ENCODE assay signal across 10 cellular contexts in genomic region chrX:45774961-45775360, GRCh38.
DNase-seq lines count a peak whose midpoint lies in the region; ATAC-seq and TF ChIP-seq lines count a peak whose summit lies in the region.
"Had no signal": no experiment of that assay in that cellular context is flagged by ENCODE, and none has a peak within 500 bp of the region (broad histone marks: within the 10 kb centered on the region; RNA-seq: fewer than 3 reads in every experiment).

No MANE protein-coding gene starts in this region.

- H3K36me3 Mint-ChIP-seq in activated T-helper 17 cell treated with anti-CD3 and anti-CD28 coated beads, Interleukin-2, amount 50 U/mL, for 72 hours (ENCODE audit: low read depth), result peaks cover 84% of the 10 kb centered on the region

- H3K27ac ChIP-seq in heart left ventricle (peak overlapping the region in 6 of 12 donors; percentile 13 to 42 (median 32)), uterus (peak overlapping the region; percentile 65 to 71), Peyer's patch (peak overlapping the region in 2 of 4 donors; percentile 15 to 22)

- H3K36me3 ChIP-seq in heart left ventricle, result no peaks in the 10 kb centered on the region
- no peaks in the 10 kb centered on the region for H3K36me3 ChIP-seq in uterus
- H3K36me3 ChIP-seq in Peyer's patch, result no peaks in the 10 kb centered on the region

- peak overlapping the region; percentile 62 for H3K4me3 Mint-ChIP-seq in activated T-helper 17 cell treated with anti-CD3 and anti-CD28 coated beads, Interleukin-2, amount 50 U/mL, for 72 hours
- H3K4me3 Mint-ChIP-seq: neural crest cell had no signal

- peak overlapping the region; percentile 51 for H3K27ac Mint-ChIP-seq in activated T-helper 17 cell treated with anti-CD3 and anti-CD28 coated beads, Interleukin-2, amount 50 U/mL, for 72 hours

- peak; percentile 8 for ATAC-seq in activated T-helper 17 cell treated with anti-CD3 and anti-CD28 coated beads, Interleukin-2, amount 50 U/mL, for 72 hours (replicated peaks)
- ATAC-seq in heart left ventricle, result peak in 3 of 4 donors; percentile 62 to 68 (median 63)

- H3K4me3 ChIP-seq in heart left ventricle (no peak overlapping the region), uterus (no peak overlapping the region), Peyer's patch (no peak overlapping the region)

- H3K9me3 ChIP-seq in heart left ventricle (no peaks in the 10 kb centered on the region), uterus (no peaks in the 10 kb centered on the region), Peyer's patch (no peaks in the 10 kb centered on the region)

- H3K4me1 Mint-ChIP-seq in activated T-helper 17 cell treated with anti-CD3 and anti-CD28 coated beads, Interleukin-2, amount 50 U/mL, for 72 hours, result peaks cover 47% of the 10 kb centered on the region

- WGBS in heart left ventricle, 4 donors, result 45 to 68% (median 61%) methylated on average over 4 to 5 of the region's 5 CpGs

- DNase-seq in stimulated activated CD4-positive, alpha-beta T cell treated with anti-CD3 and anti-CD28 coated beads, Interleukin-12 subunit alpha, Interleukin-12 subunit beta, amount 100 ng/mL, for 4 hours, result peak; percentile 28
- no peak for DNase-seq in stimulated activated CD4-positive, alpha-beta T cell treated with anti-CD3 and anti-CD28 coated beads, Interleukin-1b, Interleukin-23, amount 100 ng/mL, for 48 hours
- peak in 2 of 5 donors; percentile 19 to 41 for DNase-seq in heart left ventricle
- peak; percentile 70 to 83 for DNase-seq in uterus
- DNase-seq in Peyer's patch, result no peak
- no peak for DNase-seq in KG1 (lab: John Stamatoyannopoulos, UW)
- DNase-seq in activated gamma-delta T cell (lab: John Stamatoyannopoulos, UW), result no peak
- DNase-seq: NCI-H446 treated with DMSO at 0.1 percent for 48 hours had no signal

- peaks cover 0 to 28% (median 5%) of the 10 kb centered on the region in 12 donors for H3K4me1 ChIP-seq in heart left ventricle
- no peaks in the 10 kb centered on the region for H3K4me1 ChIP-seq in uterus
- H3K4me1 ChIP-seq in Peyer's patch, result peaks cover 0 to 7% (median 0%) of the 10 kb centered on the region in 4 donors

- intact Hi-C loops in heart left ventricle (cut with DNase I) (loop anchor here in 1 of 10 donors (10.0 kb wide), 1 partner anchor 60 kb away; no protein-coding TSS in a partner anchor), uterus (cut with DNase I; ENCODE audit: low total_unique reads) (no loop called here)

- H3K27me3 ChIP-seq in heart left ventricle, result peaks cover 0 to 16% (median 0%) of the 10 kb centered on the region in 9 donors
- H3K27me3 ChIP-seq in uterus, result no peaks in the 10 kb centered on the region
- H3K27me3 ChIP-seq in Peyer's patch, result no peaks in the 10 kb centered on the region

- H3K27me3 Mint-ChIP-seq in activated T-helper 17 cell treated with anti-CD3 and anti-CD28 coated beads, Interleukin-2, amount 50 U/mL, for 72 hours, result no peaks in the 10 kb centered on the region

- TF ChIP-seq CTCF in heart left ventricle (IDR thresholded peaks at IDR 0.05), result no peak
- peak in 1 of 4 experiments; percentile 3 for TF ChIP-seq CTCF in uterus (IDR thresholded peaks at IDR 0.05)
- no peak for TF ChIP-seq CTCF in Peyer's patch (IDR thresholded peaks at IDR 0.05)

- H3K9me3 Mint-ChIP-seq in activated T-helper 17 cell treated with anti-CD3 and anti-CD28 coated beads, Interleukin-2, amount 50 U/mL, for 72 hours, result peaks cover 5% of the 10 kb centered on the region
- H3K9me3 Mint-ChIP-seq: neural crest cell had no signal

- TF ChIP-seq POLR2A in heart left ventricle (IDR thresholded peaks at IDR 0.05), result no peak
- TF ChIP-seq POLR2A in uterus (IDR thresholded peaks at IDR 0.05), result no peak
- TF ChIP-seq POLR2A in Peyer's patch (IDR thresholded peaks at IDR 0.05), result no peak

Comparison
In these comparisons a context has a peak if more than half of its experiments do, and no peak if none do; other contexts are left out.
1. DNase-seq: peak in stimulated activated CD4-positive, alpha-beta T cell treated with anti-CD3 and anti-CD28 coated beads, Interleukin-12 subunit alpha, Interleukin-12 subunit beta, amount 100 ng/mL, for 4 hours (single experiment) and uterus (2 of 2); none in stimulated activated CD4-positive, alpha-beta T cell treated with anti-CD3 and anti-CD28 coated beads, Interleukin-1b, Interleukin-23, amount 100 ng/mL, for 48 hours (single experiment), Peyer's patch (0 of 3), KG1 (single experiment) and activated gamma-delta T cell (single experiment).